Comparison of ENCODE assay signal across 23 cellular contexts in the genomic region with DNA sequence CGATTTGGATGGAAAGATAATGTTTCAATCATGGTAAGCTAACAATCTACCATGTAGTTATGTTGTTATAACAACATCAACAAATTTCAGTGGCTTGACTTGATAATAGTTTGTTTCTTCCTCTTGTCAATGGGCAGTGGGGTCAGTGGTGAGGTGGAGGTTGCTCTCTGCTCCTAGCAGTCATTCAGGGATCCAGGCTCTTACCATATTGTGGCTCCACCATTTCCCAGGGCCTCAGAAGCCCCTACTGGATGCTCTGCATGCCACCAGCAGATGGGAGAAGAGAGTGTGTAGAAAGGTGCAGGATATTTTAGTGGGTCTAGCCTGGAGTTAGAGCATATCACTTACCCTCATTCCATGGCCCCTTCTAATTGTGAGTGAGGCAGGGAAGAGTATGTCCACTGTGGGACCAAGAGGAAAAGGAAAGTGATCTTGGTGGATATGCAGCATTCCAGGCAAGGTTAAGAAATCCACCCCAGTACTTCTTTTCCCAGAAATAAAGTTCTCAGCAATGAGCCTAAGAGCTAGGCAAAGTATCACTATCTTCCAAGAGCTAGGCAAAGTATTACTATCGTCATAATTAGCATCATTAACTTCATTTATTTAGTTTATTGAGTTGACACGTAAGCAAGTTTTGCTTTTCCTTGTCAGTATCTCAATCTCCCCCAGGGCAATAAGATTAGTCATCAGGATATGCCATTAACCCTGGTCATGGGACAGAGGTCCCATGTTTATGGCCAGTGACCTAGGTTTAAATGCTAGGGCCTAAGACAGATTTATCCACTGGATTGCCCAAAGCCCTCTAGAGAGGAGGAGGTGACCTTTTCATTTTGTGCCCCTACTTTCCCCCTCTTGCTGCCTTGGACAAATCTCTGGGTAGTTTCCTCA. TPM values are rescaled to one million over a fixed set of nuclear protein-coding genes. Genes with fewer than 3 reads are reported as not detected.
DNase-seq lines count a peak whose midpoint lies in the region; ATAC-seq, FAIRE-seq and TF ChIP-seq lines count a peak whose summit lies in the region.
"Had no signal": no experiment of that assay in that cellular context is flagged by ENCODE, and none has a peak within 500 bp of the region (broad histone marks: within the 10 kb centered on the region; RNA-seq: fewer than 3 reads in every experiment).

No MANE protein-coding gene starts in this region.

- no peaks in the 10 kb centered on the region for H3K9me3 ChIP-seq in IMR-90 (ENCODE audit: control insufficient read depth, insufficient read depth, low read length)
- 0 out of 2 replicates have a peak, but pooled peaks cover 4% of the 10 kb centered on the region for H3K9me3 ChIP-seq in K562 (replicated peaks; ENCODE audit: control insufficient read depth, insufficient read depth, low read depth, low read length)
- H3K9me3 ChIP-seq in keratinocyte (ENCODE audit: control insufficient read depth, low read depth, low read length): no peaks in the 10 kb centered on the region
- no peaks in the 10 kb centered on the region for H3K9me3 ChIP-seq in Karpas-422 (ENCODE audit: low read length)

- H3K4ac ChIP-seq in IMR-90 (ENCODE audit: low read depth, low read length): no peak overlapping the region

- H2BK5ac ChIP-seq in IMR-90 (ENCODE audit: low read depth, low read length, poor library complexity, severe bottlenecking): no peak overlapping the region

- intact Hi-C loops in IMR-90 (cut with micrococcal nuclease) (no loop called here), K562 (cut with micrococcal nuclease) (no loop called here)

- no peak overlapping the region for H2AK5ac ChIP-seq in IMR-90 (ENCODE audit: low read depth, low read length)

- H3K4me2 ChIP-seq in IMR-90 (ENCODE audit: low read depth, low read length) (no peak overlapping the region), K562 (ENCODE audit: insufficient read depth, low read length) (no peak overlapping the region), keratinocyte (ENCODE audit: control insufficient read depth, extremely low read depth, insufficient read depth, low read depth, low read length) (peak overlapping the region; percentile 74), Karpas-422 (ENCODE audit: low read depth, low read length, poor library complexity, severe bottlenecking) (no peak overlapping the region)
- H3K4me2 ChIP-seq: BLaER1 treated with 17β-estradiol and CSF1 and Interleukin-3, amounts not matched to agents 10 nM and 100 nM had no signal

- dilution Hi-C loops in IMR-90 (cut with HindIII; ENCODE audit: low sequenced_read_pairs, unreplicated experiment) (no loop called here), keratinocyte (cut with MboI; ENCODE audit: extremely low pct_ligation_motif_present, low sequenced_read_pairs) (no loop called here)

- BruUV-seq in IMR-90 (replicated peaks; lab: Mats Ljungman, UMichigan): no TSS peak
- no TSS peak for BruUV-seq in K562 (replicated peaks; lab: Mats Ljungman, UMichigan)

- H3K9me1 ChIP-seq in IMR-90 (ENCODE audit: insufficient read depth, low read length) (peaks cover 6% of the 10 kb centered on the region; the same call in 1 of the 2 replicates), K562 (ENCODE audit: control insufficient read depth, insufficient read depth, low read length) (no peaks in the 10 kb centered on the region), keratinocyte (ENCODE audit: control insufficient read depth, extremely low read depth, insufficient read depth, low read length) (no peaks in the 10 kb centered on the region)

- no peak overlapping the region for H2BK120ac ChIP-seq in IMR-90 (ENCODE audit: low read depth, low read length)

- no peak for FAIRE-seq in K562 (lab: Jason Lieb, UNC)
- FAIRE-seq in keratinocyte (lab: Jason Lieb, UNC): no peak
- FAIRE-seq: astrocyte, D721Med, GM19239, urothelium cell line had no signal

- H2AK9ac ChIP-seq in IMR-90 (replicated peaks; ENCODE audit: low read depth, low read length, poor library complexity): no peak overlapping the region

- no peak for TF ChIP-seq CTCF in IMR-90 (conservative IDR thresholded peaks at IDR 0.05; ENCODE audit: low read depth, low read length)
- TF ChIP-seq CTCF in K562 (IDR thresholded peaks at IDR 0.05 in 2 of 3, conservative IDR thresholded peaks at IDR 0.05 in 1 of 3; ENCODE audit: insufficient read depth in 2 of 3, low read depth in 1 of 3, low read length in 3 of 3): 0 out of 6 replicates have a peak, but pooled peaks of 1 of the 3 experiments have one; percentile 14
- peak in 2 of 3 experiments; percentile 10 to 12 for TF ChIP-seq CTCF in keratinocyte (optimal IDR thresholded peaks at IDR 0.05 in 1 of 3, IDR thresholded peaks at IDR 0.05 in 1 of 3, conservative IDR thresholded peaks at IDR 0.05 in 1 of 3; ENCODE audit: extremely low read depth in 1 of 3, insufficient read depth in 2 of 3, low read length in 3 of 3)

- no peak overlapping the region for H3K18ac ChIP-seq in IMR-90 (ENCODE audit: low read depth, low read length)

- no peak overlapping the region for H2BK20ac ChIP-seq in IMR-90 (ENCODE audit: low read depth, low read length)

- H4K5ac ChIP-seq in IMR-90 (ENCODE audit: low read depth, low read length): no peak overlapping the region

- ATAC-seq in IMR-90 (ENCODE audit: low read depth): no peak
- ATAC-seq in K562: no peak
- ATAC-seq in HG03196 (IDR thresholded peaks at IDR 0.05; ENCODE audit: unreplicated experiment): no peak
- ATAC-seq: activated naive CD4-positive, alpha-beta T cell treated with anti-CD3 and anti-CD28 coated beads, Interleukin-2, amount 50 U/mL, for 72 hours; right cardiac atrium had no signal

- POLR2A ChIA-PET in IMR-90 (lab: Charles Lee; ENCODE audit: unreplicated experiment): no interaction called here
- POLR2A ChIA-PET in K562 (lab: Yijun Ruan, JAX): interaction anchor here (0.6 to 0.7 kb wide), 2 partner anchors 11 to 39 kb away, joined by 4 to 6 read pairs; no protein-coding TSS in a partner anchor

- H3K79me1 ChIP-seq in IMR-90 (ENCODE audit: low read depth in 1 of 2, low read length in 2 of 2): peaks cover 0 to 10% of the 10 kb centered on the region in 2 experiments; a peak in 2 of 4 replicates

- no peak overlapping the region for H3K4me3 ChIP-seq in IMR-90 (ENCODE audit: insufficient read depth, low read depth, low read length)
- H3K4me3 ChIP-seq in K562: no peak overlapping the region
- H3K4me3 ChIP-seq in keratinocyte (ENCODE audit: control insufficient read depth in 2 of 3, extremely low read depth in 1 of 3, insufficient read depth in 2 of 3, low read depth in 1 of 3, low read length in 3 of 3): peak overlapping the region in 2 of 3 experiments; percentile 18 to 23
- no peak overlapping the region for H3K4me3 ChIP-seq in Karpas-422 (ENCODE audit: low read length)
- H3K4me3 ChIP-seq: BLaER1 treated with 17β-estradiol and CSF1 and Interleukin-3, amounts not matched to agents 10 nM and 100 nM had no signal

- no peak for TF ChIP-seq EP300 in K562 (IDR thresholded peaks at IDR 0.05; ENCODE audit: low read length)

- DNase-seq in Caki2 (ENCODE audit: low read depth): peak; percentile 28
- no peak for DNase-seq in IMR-90
- DNase-seq in K562 (ENCODE audit: extremely low read depth in 1 of 4, low spot score in 3 of 4): no peak
- no peak for DNase-seq in keratinocyte (ENCODE audit: low read depth, low spot score)
- DNase-seq in Karpas-422: no peak
- DNase-seq in superior temporal gyrus (ENCODE audit: extremely low spot score): no peak
- DNase-seq in DMS79 (lab: John Stamatoyannopoulos, UW): no peak
- DNase-seq: activated CD4-positive, alpha-beta T cell treated with anti-CD3 and anti-CD28 coated beads, Interleukin-2, amount 10 ng/mL, durations not matched to agents 7 days and 5 days; GDM1; H9; NCI-H1436; NCI-H524 treated with DMSO at 0.1 percent for 48 hours; right cardiac atrium; SHP77; stimulated activated CD4-positive, alpha-beta T cell treated with anti-CD3 and anti-CD28 coated beads, Interleukin-15, amount 100 ng/mL, for 24 hours had no signal

- H3K79me2 ChIP-seq in K562 (ENCODE audit: control insufficient read depth, insufficient read depth, low read length) (peaks cover 9% of the 10 kb centered on the region), keratinocyte (ENCODE audit: control insufficient read depth, insufficient read depth, low read length) (peaks cover 7% of the 10 kb centered on the region), Karpas-422 (ENCODE audit: low read length) (peaks cover 7% of the 10 kb centered on the region)

- H4K20me1 ChIP-seq in IMR-90 (ENCODE audit: insufficient read depth, low read length) (no peaks in the 10 kb centered on the region), K562 (replicated peaks; ENCODE audit: control insufficient read depth, insufficient read depth, low read length) (no peaks in the 10 kb centered on the region), keratinocyte (ENCODE audit: control insufficient read depth, extremely low read depth, insufficient read depth, low read length) (no peaks in the 10 kb centered on the region), Karpas-422 (ENCODE audit: insufficient read depth, low read depth, low read length) (no peaks in the 10 kb centered on the region; the same call in 1 of the 2 replicates)
- H4K20me1 ChIP-seq: BLaER1 treated with 17β-estradiol and CSF1 and Interleukin-3, amounts not matched to agents 10 nM and 100 nM had no signal

- TF ChIP-seq RAD21 in IMR-90 (IDR thresholded peaks at IDR 0.05; ENCODE audit: low read length) (no peak), K562 (CRISPR knock-in tag; conservative IDR thresholded peaks at IDR 0.05 in 1 of 2, IDR thresholded peaks at IDR 0.05 in 1 of 2) (no peak)

- H3K36me3 ChIP-seq in IMR-90 (ENCODE audit: control insufficient read depth, insufficient read depth, low read length) (no peaks in the 10 kb centered on the region), K562 (ENCODE audit: control insufficient read depth, insufficient read depth, low read length) (no peaks in the 10 kb centered on the region), keratinocyte (ENCODE audit: control insufficient read depth in 2 of 2, extremely low read depth in 1 of 2, insufficient read depth in 2 of 2, low read length in 2 of 2) (no peaks in the 10 kb centered on the region), Karpas-422 (ENCODE audit: insufficient read depth, low read length) (no peaks in the 10 kb centered on the region)
- H3K36me3 ChIP-seq: BLaER1 treated with 17β-estradiol and CSF1 and Interleukin-3, amounts not matched to agents 10 nM and 100 nM had no signal

- 0 out of 4 replicates have a peak overlapping the region, but pooled peaks of 1 of the 2 experiments have one; percentile 17 for H4K8ac ChIP-seq in IMR-90 (ENCODE audit: low read depth in 2 of 2, low read length in 2 of 2)

- CTCF ChIA-PET in IMR-90 (lab: Yijun Ruan, JAX): no interaction called here
- CTCF ChIA-PET in K562 (lab: Yijun Ruan, JAX; ENCODE audit: low intra/inter-chr PET ratio): no interaction called here

- H3K27ac ChIP-seq in IMR-90 (ENCODE audit: insufficient read depth, low read length): no peak overlapping the region
- H3K27ac ChIP-seq in K562 (ENCODE audit: extremely low read depth, low read depth, low read length): no peak overlapping the region
- H3K27ac ChIP-seq in keratinocyte (ENCODE audit: control insufficient read depth, insufficient read depth, low read length): peak overlapping the region; percentile 75
- no peak overlapping the region for H3K27ac ChIP-seq in Karpas-422 (ENCODE audit: low read length)
- H3K27ac ChIP-seq: BLaER1 treated with 17β-estradiol and CSF1 and Interleukin-3, amounts not matched to agents 10 nM and 100 nM had no signal

- no peak for TF ChIP-seq POLR2A in IMR-90 (IDR thresholded peaks at IDR 0.05; ENCODE audit: low read depth, low read length)
- no peak for TF ChIP-seq POLR2A in K562 (conservative IDR thresholded peaks at IDR 0.05)

- in situ Hi-C loops in Caki2 (cut with HindIII; ENCODE audit: low pct_unique_long_range_greater_than_20kb, low sequenced_read_pairs): no loop called here
- in situ Hi-C loops in IMR-90 (cut with MboI; ENCODE audit: low sequenced_read_pairs): no loop called here
- in situ Hi-C loops in K562 (cut with MboI): no loop called here

- H4K91ac ChIP-seq in IMR-90 (ENCODE audit: insufficient read depth, low read depth, low read length): no peak overlapping the region

- 0 out of 2 replicates have a peak overlapping the region, but pooled peaks have one; percentile 31 for H3K14ac ChIP-seq in IMR-90 (replicated peaks; ENCODE audit: low read depth, low read length)

- H3K23ac ChIP-seq in IMR-90 (ENCODE audit: low read depth, low read length): no peak overlapping the region

- H3K56ac ChIP-seq in IMR-90 (ENCODE audit: extremely low read depth, insufficient read depth, low read length): no peak overlapping the region

- H3K9ac ChIP-seq in IMR-90 (ENCODE audit: low read depth, low read length) (no peak overlapping the region), K562 (ENCODE audit: insufficient read depth in 1 of 2, low read depth in 2 of 2, low read length in 2 of 2) (no peak overlapping the region), keratinocyte (ENCODE audit: control insufficient read depth, extremely low read depth, insufficient read depth, low read length) (no peak overlapping the region), Karpas-422 (ENCODE audit: low read length) (no peak overlapping the region)
- H3K9ac ChIP-seq: BLaER1 treated with 17β-estradiol and CSF1 and Interleukin-3, amounts not matched to agents 10 nM and 100 nM had no signal

- peaks cover 15% of the 10 kb centered on the region for H3K27me3 ChIP-seq in IMR-90 (ENCODE audit: control insufficient read depth, insufficient read depth, low read length)
- H3K27me3 ChIP-seq in K562 (ENCODE audit: control insufficient read depth in 2 of 2, insufficient read depth in 2 of 2, low read length in 2 of 2): peaks cover 19 to 35% of the 10 kb centered on the region in 2 experiments
- no peaks in the 10 kb centered on the region for H3K27me3 ChIP-seq in keratinocyte (ENCODE audit: control insufficient read depth, extremely low read depth, insufficient read depth, low read length)
- no peaks in the 10 kb centered on the region for H3K27me3 ChIP-seq in Karpas-422 (ENCODE audit: low read length)
- H3K27me3 ChIP-seq: BLaER1 treated with 17β-estradiol and CSF1 and Interleukin-3, amounts not matched to agents 10 nM and 100 nM had no signal

- H2AFZ ChIP-seq in IMR-90 (replicated peaks; ENCODE audit: low read length, poor library complexity) (peak overlapping the region; percentile 67), K562 (ENCODE audit: low read depth, low read length) (no peak overlapping the region), keratinocyte (ENCODE audit: control insufficient read depth, low read length) (peak overlapping the region; percentile 47), Karpas-422 (ENCODE audit: low read length) (no peak overlapping the region)

- H3K9me2 ChIP-seq in Karpas-422 (replicated peaks; ENCODE audit: insufficient read depth, low read length): no peaks in the 10 kb centered on the region

- H2BK15ac ChIP-seq in IMR-90 (ENCODE audit: low read depth, low read length): no peak overlapping the region

- no peaks in the 10 kb centered on the region for H3K4me1 ChIP-seq in IMR-90 (ENCODE audit: control insufficient read depth, insufficient read depth, low read length)
- peaks cover 8 to 9% of the 10 kb centered on the region in 2 experiments; a peak in 4 of 5 replicates for H3K4me1 ChIP-seq in K562 (replicated peaks in 1 of 2; ENCODE audit: control insufficient read depth in 2 of 2, insufficient read depth in 2 of 2, low read length in 2 of 2)
- peaks cover 23% of the 10 kb centered on the region for H3K4me1 ChIP-seq in keratinocyte (ENCODE audit: control insufficient read depth, extremely low read depth, insufficient read depth, low read length)
- H3K4me1 ChIP-seq in Karpas-422 (ENCODE audit: low read length): peaks cover 10% of the 10 kb centered on the region

- no CpG with 5 or more reads among the region's 3 CpGs for WGBS in IMR-90 (ENCODE audit: extremely low coverage in 2 of 2, insufficient read length in 1 of 2), 2 experiments
- 9% methylated on average over 3 of the region's 3 CpGs for WGBS in K562 (ENCODE audit: insufficient coverage, low coverage, missing lambda C conversion rate)

RNA-seq across cellular contexts. Expression of gene IWS1, which starts 4.2 kb away (rescaled TPM):
- total RNA-seq in Caki2 (2014; rRNA removed; shearing (Covaris generic); ENCODE audit: low replicate concordance): 11.0 and 34.9 TPM in 2 replicates
- total RNA-seq in IMR-90 (2012; rRNA removed) (50.0 and 52.5 TPM in 2 replicates), K562 (2014; rRNA removed) (50.5 and 59.7 TPM in 2 replicates), K562 (2014; rRNA removed; fragmentation: Illumina TruSeq; extraction: Trizol) (65.1 and 72.5 TPM in 2 replicates), K562 (2015; rRNA removed; fragmentation: Illumina TruSeq; extraction: Trizol) (66.3 and 67.2 TPM in 2 replicates), K562 (2021) (37.2 and 39.8 TPM in 2 replicates)
- polyA plus RNA-seq in IMR-90 (2012; rRNA removed) (31.0 and 31.5 TPM in 2 replicates), K562 (2011; rRNA removed) (36.6 and 46.6 TPM in 2 replicates), K562 (2014; fragmentation: Illumina TruSeq; extraction: Trizol) (49.4 and 61.2 TPM in 2 replicates), K562 (2014; fragmentation: Nextera tagmentation; extraction: Ambion mirVana) (10 to 100 TPM; 20.8 to 21.5 TPM), K562 (2014; rRNA removed) (42.9 and 43.1 TPM in 2 replicates), keratinocyte (34.8 to 52.0 TPM (median 50.3 TPM) in 3 replicates)
- polyA plus RNA-seq in IMR-90 (2012; cell fraction: cytosol; rRNA removed): 10.2 and 17.5 TPM in 2 replicates
- 7.8 and 24.1 TPM in 2 replicates for polyA plus RNA-seq in IMR-90 (2012; cell fraction: nucleus; rRNA removed; ENCODE audit: low replicate concordance)
- 32.2 and 105 TPM in 2 replicates for total RNA-seq in K562 (2011; cell fraction: chromatin; rRNA removed; ENCODE audit: low replicate concordance)
- 17.8 and 23.3 TPM in 2 replicates for total RNA-seq in K562 (2011; cell fraction: nucleolus; rRNA removed)
- 30.4 and 33.7 TPM in 2 replicates for total RNA-seq in K562 (2011; cell fraction: nucleoplasm; rRNA removed)
- polyA plus RNA-seq in K562 (2011; cell fraction: cytosol; rRNA removed): 9.6 and 14.8 TPM in 2 replicates
- polyA plus RNA-seq in K562 (2011; cell fraction: nucleus; rRNA removed): 22.9 and 23.2 TPM in 2 replicates
- polyA plus RNA-seq in K562 (2012): 32.2 and 43.2 TPM in 2 replicates
- 52.1 and 66.1 TPM in 2 replicates for polyA minus RNA-seq in K562 (2011; rRNA and poly(A)+ RNA removed)
- 28.2 and 28.6 TPM in 2 replicates for polyA minus RNA-seq in K562 (2011; cell fraction: cytosol; rRNA and poly(A)+ RNA removed)
- 18.4 and 38.5 TPM in 2 replicates for polyA minus RNA-seq in K562 (2011; cell fraction: nucleus; rRNA and poly(A)+ RNA removed)
- polyA plus RNA-seq in keratinocyte (2011; ENCODE audit: low read depth): 104 TPM
- 33.7 and 49.1 TPM in 2 replicates for polyA plus RNA-seq in keratinocyte (2011; cell fraction: cytosol; rRNA removed)
- polyA plus RNA-seq in keratinocyte (2011; cell fraction: nucleus; rRNA removed): 73.8 and 77.6 TPM in 2 replicates
- 39.4 and 42.1 TPM in 2 replicates for polyA plus RNA-seq in keratinocyte (2012; ENCODE audit: low replicate concordance)
- polyA minus RNA-seq in keratinocyte: 9.0 to 37.7 TPM (median 19.2 TPM) in 3 replicates
- polyA minus RNA-seq in keratinocyte (2011; cell fraction: cytosol; rRNA and poly(A)+ RNA removed): 35.9 TPM
- 24.9 and 42.1 TPM in 2 replicates for polyA minus RNA-seq in keratinocyte (2011; cell fraction: nucleus; rRNA and poly(A)+ RNA removed)
- 22.7 and 38.3 TPM in 2 replicates for total RNA-seq in Karpas-422 (2014; rRNA removed; shearing (Covaris generic); ENCODE audit: low replicate concordance)

RNA-seq across cellular contexts. Expression of gene MYO7B, which starts 5.0 kb away (rescaled TPM):
- total RNA-seq in Caki2 (2014; rRNA removed; shearing (Covaris generic); ENCODE audit: low replicate concordance): not detected in 2 replicates
- 0.18 and 0.28 TPM in 2 replicates for total RNA-seq in IMR-90 (2012; rRNA removed)
- polyA plus RNA-seq in IMR-90 (2012; rRNA removed): 0.46 and 0.55 TPM in 2 replicates
- polyA plus RNA-seq in IMR-90 (2012; cell fraction: cytosol; rRNA removed): 0.14 and 0.17 TPM in 2 replicates
- polyA plus RNA-seq in IMR-90 (2012; cell fraction: nucleus; rRNA removed; ENCODE audit: low replicate concordance): 0.49 and 1.3 TPM in 2 replicates
- total RNA-seq in K562 (2011; cell fraction: chromatin; rRNA removed; ENCODE audit: low replicate concordance): not detected in 2 replicates
- 0.17 TPM in 1 of 2 replicates, not detected in the other for total RNA-seq in K562 (2011; cell fraction: nucleolus; rRNA removed)
- total RNA-seq in K562 (2011; cell fraction: nucleoplasm; rRNA removed): not detected in 2 replicates
- not detected in 2 replicates for total RNA-seq in K562 (2014; rRNA removed)
- total RNA-seq in K562 (2014; rRNA removed; fragmentation: Illumina TruSeq; extraction: Trizol): not detected in 2 replicates
- not detected in 2 replicates for total RNA-seq in K562 (2015; rRNA removed; fragmentation: Illumina TruSeq; extraction: Trizol)
- total RNA-seq in K562 (2021): not detected in 2 replicates
- polyA plus RNA-seq in K562 (2011; rRNA removed): 0.08 TPM in 1 of 2 replicates, not detected in the other
- polyA plus RNA-seq in K562 (2011; cell fraction: cytosol; rRNA removed): 0.03 TPM in 1 of 2 replicates, not detected in the other
- 0.03 and 0.24 TPM in 2 replicates for polyA plus RNA-seq in K562 (2011; cell fraction: nucleus; rRNA removed)
- 0.35 TPM in 1 of 2 replicates, not detected in the other for polyA plus RNA-seq in K562 (2012)
- polyA plus RNA-seq in K562 (2014; fragmentation: Illumina TruSeq; extraction: Trizol): not detected in 2 replicates
- not detected for polyA plus RNA-seq in K562 (2014; fragmentation: Nextera tagmentation; extraction: Ambion mirVana)
- polyA plus RNA-seq in K562 (2014; rRNA removed): not detected in 2 replicates
- not detected in 2 replicates for polyA minus RNA-seq in K562 (2011; rRNA and poly(A)+ RNA removed)
- not detected in 2 replicates for polyA minus RNA-seq in K562 (2011; cell fraction: cytosol; rRNA and poly(A)+ RNA removed)
- polyA minus RNA-seq in K562 (2011; cell fraction: nucleus; rRNA and poly(A)+ RNA removed): not detected in 2 replicates
- not detected in 3 replicates for polyA plus RNA-seq in keratinocyte
- polyA plus RNA-seq in keratinocyte (2011; ENCODE audit: low read depth): not detected
- not detected in 2 replicates for polyA plus RNA-seq in keratinocyte (2011; cell fraction: cytosol; rRNA removed)
- polyA plus RNA-seq in keratinocyte (2011; cell fraction: nucleus; rRNA removed): 0.13 TPM in 1 of 2 replicates, not detected in the other
- 0.07 TPM in 1 of 2 replicates, not detected in the other for polyA plus RNA-seq in keratinocyte (2012; ENCODE audit: low replicate concordance)
- polyA minus RNA-seq in keratinocyte: not detected in 3 replicates
- polyA minus RNA-seq in keratinocyte (2011; cell fraction: cytosol; rRNA and poly(A)+ RNA removed): not detected
- polyA minus RNA-seq in keratinocyte (2011; cell fraction: nucleus; rRNA and poly(A)+ RNA removed): not detected in 2 replicates
- 0.94 and 3.0 TPM in 2 replicates for total RNA-seq in Karpas-422 (2014; rRNA removed; shearing (Covaris generic); ENCODE audit: low replicate concordance)
- total RNA-seq: H9, osteocyte had no signal

Comparison
In these comparisons a context has a peak if more than half of its experiments do, and no peak if none do; other contexts are left out.
1. H2AFZ ChIP-seq: peak in IMR-90 (single experiment) and keratinocyte (single experiment); none in K562 (single experiment) and Karpas-422 (single experiment).
2. H3K4me3 ChIP-seq: peak in keratinocyte (2 of 3); none in IMR-90 (single experiment), K562 (single experiment) and Karpas-422 (single experiment).